In the genomic region with DNA sequence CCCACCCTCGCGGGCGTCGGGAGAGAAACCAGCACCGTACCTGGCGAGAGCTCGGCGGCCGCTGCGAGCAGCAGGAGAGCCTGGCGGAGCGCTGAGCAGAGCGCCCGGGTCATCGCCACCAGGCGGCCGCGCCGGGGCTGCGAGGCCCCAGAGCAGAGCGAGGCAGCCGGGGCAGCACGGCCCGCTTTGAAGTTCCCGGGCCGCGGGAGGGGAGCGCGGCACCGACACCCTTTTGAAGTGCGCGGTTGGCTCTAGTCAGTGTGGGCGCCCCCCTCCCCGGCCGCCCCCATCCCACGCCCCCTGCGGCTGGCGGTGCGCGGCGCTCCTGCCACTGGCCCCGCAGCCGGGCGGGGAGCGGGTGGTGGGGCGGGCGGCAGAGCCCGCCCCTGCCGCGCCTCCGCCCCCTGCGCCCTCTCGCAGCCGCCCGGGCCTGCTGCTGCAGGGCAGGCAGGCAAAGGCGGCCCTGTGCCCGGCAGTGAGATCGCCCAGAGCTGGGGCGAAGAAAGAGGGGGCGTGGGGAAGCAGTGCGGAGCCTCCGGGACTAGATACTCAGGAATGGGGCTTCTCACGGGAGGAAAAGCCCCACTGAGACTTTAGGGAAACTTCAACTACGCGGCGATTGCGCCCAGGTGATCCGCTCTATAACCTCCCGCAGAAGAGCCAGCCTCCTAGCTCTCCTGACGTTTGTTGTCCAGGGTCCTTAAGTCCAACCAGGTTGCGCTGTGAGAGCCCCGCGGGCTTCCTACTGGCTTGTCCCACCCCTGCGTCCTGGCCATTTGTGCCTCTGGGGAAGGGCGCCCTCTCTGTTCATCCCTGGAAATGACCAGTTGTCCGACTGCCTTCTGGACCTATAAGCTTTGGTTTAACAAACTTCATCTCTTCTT, we compare ENCODE assay signal across 8 cellular contexts. TPM values are rescaled to one million over a fixed set of nuclear protein-coding genes. Genes with fewer than 3 reads are reported as not detected.
DNase-seq lines count a peak whose midpoint lies in the region; ATAC-seq and TF ChIP-seq lines count a peak whose summit lies in the region.

A gene (minus strand): TSS at position 333 of the 884 bp plus-strand sequence. CDS start 220 bp downstream, at position 113.

- H3K4me3 ChIP-seq in WI38 (ENCODE audit: low read depth, low read length) (peak within 1 kb of the TSS; percentile 57), spleen (peak within 1 kb of the TSS; percentile 25 to 74 (median 56))

- H3K9me3 ChIP-seq in spleen: no peaks in the 10 kb centered on the region

- ATAC-seq in GM18499 (IDR thresholded peaks at IDR 0.05; ENCODE audit: insufficient read depth, unreplicated experiment): peak; percentile 59
- peak; percentile 76 for ATAC-seq in HG02840 (IDR thresholded peaks at IDR 0.05; ENCODE audit: low FRiP score, unreplicated experiment)

- DNase-seq in NCI-H146 treated with DMSO at 0.1 percent for 48 hours (lab: John Stamatoyannopoulos, UW; ENCODE audit: unreplicated experiment) (peak; percentile 77), caudate nucleus (lab: John Stamatoyannopoulos, UW) (peak in 57 of 61 donors; percentile 11 to 85 (median 65)), iris pigment epithelial cell (ENCODE audit: low read depth) (peak; percentile 49), spleen (peak; percentile 89), GF-D8 (lab: John Stamatoyannopoulos, UW) (no peak)

- 0 to 1% (median 1%) methylated on average over 30 to 76 of the region's 76 CpGs for WGBS in spleen, 5 donors

- H3K27me3 ChIP-seq in spleen (replicated peaks in 1 of 7): peaks cover 0 to 20% (median 0%) of the 10 kb centered on the region in 7 donors

- H3K27ac ChIP-seq in caudate nucleus (ENCODE audit: low read depth, low read length): peak within 1 kb of the TSS; percentile 78
- H3K27ac ChIP-seq in spleen: peak within 1 kb of the TSS in 4 of 8 donors; percentile 29 to 66 (median 40)

- TF ChIP-seq CTCF in WI38 (IDR thresholded peaks at IDR 0.05; ENCODE audit: low read depth, low read length) (peak; percentile 51), spleen (IDR thresholded peaks at IDR 0.05 in 8 of 11, conservative IDR thresholded peaks at IDR 0.05 in 3 of 11) (peak in 9 of 11 experiments; percentile 14 to 52 (median 43))

- no peaks in the 10 kb centered on the region for H3K36me3 ChIP-seq in spleen

- intact Hi-C loops in spleen (cut with DNase I; ENCODE audit: low total_unique reads): no loop called here

- peaks cover 0 to 27% (median 16%) of the 10 kb centered on the region in 6 donors for H3K4me1 ChIP-seq in spleen

- TF ChIP-seq POLR2A in spleen (IDR thresholded peaks at IDR 0.05): no peak

RNA-seq across cellular contexts. Expression of the gene that starts here (rescaled TPM):
- 1 to 10 TPM in 2 of 7 donors, under 1 TPM in 5; 0.36 to 1.4 (median 0.43) TPM for total RNA-seq in spleen
- under 1 TPM; 0.03 to 0.09 (median 0.09) TPM for polyA plus RNA-seq in spleen
